Comparison of ENCODE assay signal across 17 cellular contexts in the genomic region with DNA sequence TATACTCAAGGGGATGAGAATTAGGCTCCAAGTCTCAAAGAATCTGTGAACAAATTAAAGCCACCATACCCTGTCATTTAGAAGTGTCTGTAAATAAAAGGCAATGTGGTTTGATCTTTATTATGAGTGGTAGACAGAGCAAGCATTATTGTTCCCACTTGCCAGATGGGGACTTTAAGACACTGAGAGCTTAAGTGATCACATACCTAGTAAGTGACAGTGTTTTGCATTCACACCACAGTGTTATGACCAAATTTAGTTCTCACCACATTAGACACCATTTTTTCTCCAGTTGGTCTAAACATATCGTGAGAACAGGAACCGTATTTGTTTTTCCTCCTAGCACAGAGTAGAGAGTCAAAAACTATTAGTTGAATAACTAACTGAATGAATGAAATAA. TPM values are rescaled to one million over a fixed set of nuclear protein-coding genes. Genes with fewer than 3 reads are reported as not detected.
A peak's percentile ranks its signal among the peaks of the same experiment; 100 is the strongest.
DNase-seq lines count a peak whose midpoint lies in the region; ATAC-seq, FAIRE-seq and TF ChIP-seq lines count a peak whose summit lies in the region.
"Had no signal": no experiment of that assay in that cellular context is flagged by ENCODE, and none has a peak within 500 bp of the region (broad histone marks: within the 10 kb centered on the region; RNA-seq: fewer than 3 reads in every experiment).

No MANE protein-coding gene starts in this region.

- TF ChIP-seq CTCF in keratinocyte (optimal IDR thresholded peaks at IDR 0.05 in 1 of 3, IDR thresholded peaks at IDR 0.05 in 1 of 3, conservative IDR thresholded peaks at IDR 0.05 in 1 of 3; ENCODE audit: extremely low read depth in 1 of 3, insufficient read depth in 2 of 3, low read length in 3 of 3): no peak
- no peak for TF ChIP-seq CTCF in endothelial cell (IDR thresholded peaks at IDR 0.05; ENCODE audit: unreplicated experiment)
- no peak for TF ChIP-seq CTCF in foreskin keratinocyte (conservative IDR thresholded peaks at IDR 0.05)

- H3K9me3 Mint-ChIP-seq in CD8-positive, alpha-beta memory T cell: no peaks in the 10 kb centered on the region
- H3K9me3 Mint-ChIP-seq in T-cell (no peaks in the 10 kb centered on the region), endothelial cell (ENCODE audit: unreplicated experiment) (no peaks in the 10 kb centered on the region)

- H3K4me2 ChIP-seq in keratinocyte (ENCODE audit: control insufficient read depth, extremely low read depth, insufficient read depth, low read depth, low read length): no peak overlapping the region

- POLR2A ChIA-PET in CD8-positive, alpha-beta memory T cell (lab: Charles Lee): no interaction called here
- POLR2A ChIA-PET in T-cell (lab: Charles Lee): no interaction called here

- dilution Hi-C loops in keratinocyte (cut with MboI; ENCODE audit: extremely low pct_ligation_motif_present, low sequenced_read_pairs): no loop called here

- peak overlapping the region; percentile 24 for H2AFZ ChIP-seq in keratinocyte (ENCODE audit: control insufficient read depth, low read length)

- H3K79me2 ChIP-seq in keratinocyte (ENCODE audit: control insufficient read depth, insufficient read depth, low read length): no peaks in the 10 kb centered on the region

- peak in 1 of 5 donors; percentile 31 for DNase-seq in CD8-positive, alpha-beta memory T cell
- no peak for DNase-seq in T-cell
- no peak for DNase-seq in keratinocyte (ENCODE audit: low read depth, low spot score)
- no peak for DNase-seq in endothelial cell (ENCODE audit: low spot score)
- DNase-seq in foreskin keratinocyte: no peak
- DNase-seq: colonic mucosa; esophagus squamous epithelium; heart right ventricle; left colon; NCI-H2171; stimulated activated CD4-positive, alpha-beta T cell treated with anti-CD3 and anti-CD28 coated beads, Interleukin-12 subunit alpha, Interleukin-12 subunit beta, amount 100 ng/mL, for 4 hours had no signal

- H4K20me1 ChIP-seq in keratinocyte (ENCODE audit: control insufficient read depth, extremely low read depth, insufficient read depth, low read length): no peaks in the 10 kb centered on the region

- no peak overlapping the region for H3K9ac ChIP-seq in keratinocyte (ENCODE audit: control insufficient read depth, extremely low read depth, insufficient read depth, low read length)

- H3K27me3 Mint-ChIP-seq in CD8-positive, alpha-beta memory T cell: no peaks in the 10 kb centered on the region
- no peaks in the 10 kb centered on the region for H3K27me3 Mint-ChIP-seq in T-cell
- H3K27me3 Mint-ChIP-seq in endothelial cell (ENCODE audit: unreplicated experiment): peaks cover 2% of the 10 kb centered on the region

- H3K9me3 ChIP-seq in CD8-positive, alpha-beta memory T cell (ENCODE audit: low read length): no peaks in the 10 kb centered on the region
- no peaks in the 10 kb centered on the region for H3K9me3 ChIP-seq in keratinocyte (ENCODE audit: control insufficient read depth, low read depth, low read length)
- H3K9me3 ChIP-seq: ascending aorta, colonic mucosa, esophagus squamous epithelium, heart right ventricle, suprapubic skin had no signal

- H3K4me3 ChIP-seq in CD8-positive, alpha-beta memory T cell (ENCODE audit: low read length): no peak overlapping the region
- H3K4me3 ChIP-seq in keratinocyte (ENCODE audit: control insufficient read depth in 2 of 3, extremely low read depth in 1 of 3, insufficient read depth in 2 of 3, low read depth in 1 of 3, low read length in 3 of 3): no peak overlapping the region
- H3K4me3 ChIP-seq: ascending aorta, colonic mucosa, esophagus squamous epithelium, heart right ventricle, suprapubic skin had no signal

- FAIRE-seq in keratinocyte (lab: Jason Lieb, UNC): no peak

- H3K4me1 Mint-ChIP-seq in CD8-positive, alpha-beta memory T cell: peaks cover 85 to 100% (median 99%) of the 10 kb centered on the region in 3 donors
- peaks cover 71 to 90% (median 81%) of the 10 kb centered on the region in 3 donors for H3K4me1 Mint-ChIP-seq in T-cell
- H3K4me1 Mint-ChIP-seq in endothelial cell (ENCODE audit: unreplicated experiment): no peaks in the 10 kb centered on the region

- no peak overlapping the region for H3K27ac ChIP-seq in CD8-positive, alpha-beta memory T cell (ENCODE audit: low read depth, low read length)
- H3K27ac ChIP-seq in keratinocyte (ENCODE audit: control insufficient read depth, insufficient read depth, low read length) (no peak overlapping the region), foreskin keratinocyte (no peak overlapping the region)
- H3K27ac ChIP-seq: ascending aorta, colonic mucosa, esophagus squamous epithelium, heart right ventricle, suprapubic skin had no signal

- peak overlapping the region; percentile 55 to 97 (median 93) for H3K27ac Mint-ChIP-seq in CD8-positive, alpha-beta memory T cell
- H3K27ac Mint-ChIP-seq in T-cell (peak overlapping the region; percentile 4 to 62), endothelial cell (ENCODE audit: unreplicated experiment) (no peak overlapping the region)

- H3K4me3 Mint-ChIP-seq in CD8-positive, alpha-beta memory T cell: peak overlapping the region in 2 of 7 donors; percentile 24 to 28
- H3K4me3 Mint-ChIP-seq in T-cell: no peak overlapping the region
- no peak overlapping the region for H3K4me3 Mint-ChIP-seq in endothelial cell (ENCODE audit: unreplicated experiment)

- H3K36me3 Mint-ChIP-seq in CD8-positive, alpha-beta memory T cell: peaks cover 23 to 88% (median 47%) of the 10 kb centered on the region in 3 donors
- peaks cover 64% of the 10 kb centered on the region for H3K36me3 Mint-ChIP-seq in T-cell
- no peaks in the 10 kb centered on the region for H3K36me3 Mint-ChIP-seq in endothelial cell (ENCODE audit: low read depth, unreplicated experiment)

- CTCF ChIA-PET in CD8-positive, alpha-beta memory T cell (lab: Charles Lee): interaction anchor here (2.7 kb wide), 1 partner anchor 8 kb away, joined by 11 read pairs; no protein-coding TSS in a partner anchor
- CTCF ChIA-PET in T-cell (lab: Charles Lee): interaction anchor here (1.1 to 1.9 kb wide), 3 partner anchors 8 to 67 kb away, joined by 3 to 9 read pairs (median 3); a partner anchor contains a TSS

- H3K27me3 ChIP-seq in CD8-positive, alpha-beta memory T cell (ENCODE audit: insufficient read depth, low read length, poor library complexity, severe bottlenecking): no peaks in the 10 kb centered on the region
- no peaks in the 10 kb centered on the region for H3K27me3 ChIP-seq in keratinocyte (ENCODE audit: control insufficient read depth, extremely low read depth, insufficient read depth, low read length)
- no peaks in the 10 kb centered on the region for H3K27me3 ChIP-seq in foreskin keratinocyte
- H3K27me3 ChIP-seq: ascending aorta, colonic mucosa, esophagus squamous epithelium, suprapubic skin had no signal

- peaks cover 43% of the 10 kb centered on the region for H3K4me1 ChIP-seq in CD8-positive, alpha-beta memory T cell (ENCODE audit: insufficient read depth, low read length)
- H3K4me1 ChIP-seq in keratinocyte (ENCODE audit: control insufficient read depth, extremely low read depth, insufficient read depth, low read length): peaks cover 40% of the 10 kb centered on the region
- peaks cover 43% of the 10 kb centered on the region for H3K4me1 ChIP-seq in foreskin keratinocyte
- H3K4me1 ChIP-seq: ascending aorta, colonic mucosa, heart right ventricle had no signal

- ATAC-seq in GM19324 (IDR thresholded peaks at IDR 0.05; ENCODE audit: low FRiP score, unreplicated experiment) (peak; percentile 40), T-cell (replicated peaks in 1 of 4) (peak in 1 of 4 experiments; percentile 12), GM19035 (IDR thresholded peaks at IDR 0.05; ENCODE audit: unreplicated experiment) (no peak), foreskin keratinocyte (no peak)
- ATAC-seq: heart right ventricle, left colon had no signal

- H3K9me1 ChIP-seq in keratinocyte (ENCODE audit: control insufficient read depth, extremely low read depth, insufficient read depth, low read length): no peaks in the 10 kb centered on the region

- H3K36me3 ChIP-seq in CD8-positive, alpha-beta memory T cell (ENCODE audit: insufficient read depth, low read length): peaks cover 15% of the 10 kb centered on the region
- H3K36me3 ChIP-seq in keratinocyte (ENCODE audit: control insufficient read depth in 2 of 2, extremely low read depth in 1 of 2, insufficient read depth in 2 of 2, low read length in 2 of 2): no peaks in the 10 kb centered on the region
- H3K36me3 ChIP-seq: ascending aorta, colonic mucosa, esophagus squamous epithelium, heart right ventricle, suprapubic skin had no signal

RNA-seq across cellular contexts. Expression of a gene that starts 13.2 kb away (rescaled TPM):
- total RNA-seq in CD8-positive, alpha-beta memory T cell: 100 to 1,000 TPM; 547 to 551 TPM
- 0.51 TPM for polyA plus RNA-seq in CD8-positive, alpha-beta memory T cell
- total RNA-seq in T-cell (under 1 TPM in 3 of 5 donors, not detected in 2; 0.35 to 0.82 (median 0.73) TPM), endothelial cell (ENCODE audit: unreplicated experiment) (not detected), foreskin keratinocyte (108 and 112 TPM in 2 replicates)
- polyA plus RNA-seq in keratinocyte (81.8 to 124 TPM (median 120 TPM) in 3 replicates), foreskin keratinocyte (93.0 and 101 TPM in 2 replicates)
- polyA plus RNA-seq in keratinocyte (2011; ENCODE audit: low read depth): 15.2 TPM
- polyA plus RNA-seq in keratinocyte (2011; cell fraction: cytosol; rRNA removed): 92.8 and 126 TPM in 2 replicates
- polyA plus RNA-seq in keratinocyte (2011; cell fraction: nucleus; rRNA removed): 110 and 127 TPM in 2 replicates
- 34.1 and 119 TPM in 2 replicates for polyA plus RNA-seq in keratinocyte (2012; ENCODE audit: low replicate concordance)
- 42.4 to 73.9 TPM (median 48.8 TPM) in 3 replicates for polyA minus RNA-seq in keratinocyte
- 60.4 TPM for polyA minus RNA-seq in keratinocyte (2011; cell fraction: cytosol; rRNA and poly(A)+ RNA removed)
- 33.4 and 52.2 TPM in 2 replicates for polyA minus RNA-seq in keratinocyte (2011; cell fraction: nucleus; rRNA and poly(A)+ RNA removed)
- total RNA-seq: left colon, SK-MEL-5 had no signal
- polyA plus RNA-seq: BJ, heart right ventricle had no signal

Comparison
In these comparisons a context has a peak if more than half of its experiments do, and no peak if none do; other contexts are left out.
1. RNA of a gene that starts 13.2 kb away (total RNA-seq): 547 to 551 TPM in CD8-positive, alpha-beta memory T cell and 108 to 112 TPM in foreskin keratinocyte; 0.35 to 0.82 TPM in T-cell and not detected in endothelial cell (single experiment); every median in the first group is over 10 times any median in the second.